Comparison of ENCODE assay signal across 8 cellular contexts in the genomic region with DNA sequence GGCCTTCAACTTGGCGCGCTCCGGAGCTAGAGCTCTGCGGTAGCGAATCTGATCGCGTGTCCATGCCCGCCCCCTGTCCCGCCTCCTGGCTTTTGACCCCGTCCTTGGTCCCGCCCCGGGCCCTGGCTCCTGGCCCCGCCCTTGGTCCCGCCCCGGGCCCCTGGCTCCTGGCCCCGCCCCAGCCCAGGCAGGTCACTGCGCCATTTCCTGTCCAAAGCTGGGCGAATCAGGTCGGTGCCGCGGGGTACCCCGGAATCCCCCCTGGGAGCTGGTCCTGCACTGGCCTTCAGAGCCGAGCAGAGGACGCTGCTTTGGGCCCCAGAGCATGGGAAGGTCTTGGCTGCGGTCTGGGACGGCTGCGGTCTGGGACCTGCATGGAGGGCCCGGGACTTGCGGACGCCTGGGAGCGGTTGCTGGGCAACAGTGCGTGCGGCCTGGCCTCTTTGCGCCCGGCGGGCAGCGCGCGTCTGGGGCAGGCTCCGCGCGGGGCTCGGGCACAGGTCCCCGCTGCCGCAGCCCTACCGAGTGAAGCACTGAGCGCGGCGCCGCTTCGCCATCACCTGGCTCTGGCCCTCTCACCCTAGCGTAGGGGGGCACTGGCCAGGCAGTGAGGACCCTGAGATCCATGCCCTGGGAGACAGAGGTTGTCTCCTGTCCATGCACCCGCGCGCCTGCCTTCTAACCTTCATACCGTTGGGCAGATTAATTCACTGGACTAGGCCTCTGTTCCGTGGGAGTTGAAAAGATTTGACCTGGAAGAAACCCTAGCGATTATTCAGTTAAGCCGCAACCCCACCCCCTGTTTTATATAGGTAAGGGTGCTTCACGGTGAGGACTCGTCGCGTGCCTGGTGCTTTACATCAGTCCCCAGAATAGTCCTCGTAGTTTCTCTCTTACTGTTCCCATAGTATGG. TPM values are rescaled to one million over a fixed set of nuclear protein-coding genes. Genes with fewer than 3 reads are reported as not detected.
DNase-seq lines count a peak whose midpoint lies in the region; ATAC-seq and TF ChIP-seq lines count a peak whose summit lies in the region.

A gene with protein sequence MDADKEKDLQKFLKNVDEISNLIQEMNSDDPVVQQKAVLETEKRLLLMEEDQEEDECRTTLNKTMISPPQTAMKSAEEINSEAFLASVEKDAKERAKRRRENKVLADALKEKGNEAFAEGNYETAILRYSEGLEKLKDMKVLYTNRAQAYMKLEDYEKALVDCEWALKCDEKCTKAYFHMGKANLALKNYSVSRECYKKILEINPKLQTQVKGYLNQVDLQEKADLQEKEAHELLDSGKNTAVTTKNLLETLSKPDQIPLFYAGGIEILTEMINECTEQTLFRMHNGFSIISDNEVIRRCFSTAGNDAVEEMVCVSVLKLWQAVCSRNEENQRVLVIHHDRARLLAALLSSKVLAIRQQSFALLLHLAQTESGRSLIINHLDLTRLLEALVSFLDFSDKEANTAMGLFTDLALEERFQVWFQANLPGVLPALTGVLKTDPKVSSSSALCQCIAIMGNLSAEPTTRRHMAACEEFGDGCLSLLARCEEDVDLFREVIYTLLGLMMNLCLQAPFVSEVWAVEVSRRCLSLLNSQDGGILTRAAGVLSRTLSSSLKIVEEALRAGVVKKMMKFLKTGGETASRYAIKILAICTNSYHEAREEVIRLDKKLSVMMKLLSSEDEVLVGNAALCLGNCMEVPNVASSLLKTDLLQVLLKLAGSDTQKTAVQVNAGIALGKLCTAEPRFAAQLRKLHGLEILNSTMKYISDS (plus strand): TSS at position 195 of the 913 bp plus-strand sequence. CDS start 1,675 bp downstream, outside the sequence.

- H3K36me3 ChIP-seq in GM23338 (ENCODE audit: insufficient read depth) (no peaks in the 10 kb centered on the region), MG63 (no peaks in the 10 kb centered on the region), adipocyte (ENCODE audit: control insufficient read depth, insufficient read depth, low read length, severe bottlenecking) (no peaks in the 10 kb centered on the region), heart right ventricle (peaks cover 0 to 30% (median 0%) of the 10 kb centered on the region in 9 donors), transverse colon (peaks cover 0 to 4% (median 0%) of the 10 kb centered on the region in 4 donors)

- H3K79me2 ChIP-seq in GM23338 (replicated peaks; ENCODE audit: insufficient read depth): no peaks in the 10 kb centered on the region

- peak; percentile 41 for TF ChIP-seq POLR2A in transverse colon (IDR thresholded peaks at IDR 0.05)

- intact Hi-C loops in heart right ventricle (cut with DNase I): loop anchor here in 1 of 10 donors (10.0 kb wide), 1 partner anchor 480 kb away; no protein-coding TSS in a partner anchor
- intact Hi-C loops in posterior cingulate gyrus (cut with DNase I): loop anchor here (2.0 kb wide), 1 partner anchor 458 kb away; a partner anchor contains a TSS
- intact Hi-C loops in transverse colon (cut with DNase I; ENCODE audit: low total_unique reads): no loop called here

- H3K4me1 ChIP-seq in GM23338 (ENCODE audit: insufficient read depth) (peaks cover 17% of the 10 kb centered on the region), adipocyte (ENCODE audit: control insufficient read depth, insufficient read depth, low read length) (peaks cover 4% of the 10 kb centered on the region), heart right ventricle (peaks cover 3 to 19% (median 17%) of the 10 kb centered on the region in 9 donors), transverse colon (peaks cover 0 to 16% (median 6%) of the 10 kb centered on the region in 4 donors)

- H4K20me1 ChIP-seq in GM23338 (replicated peaks; ENCODE audit: insufficient read depth): no peaks in the 10 kb centered on the region

- TF ChIP-seq EP300 in transverse colon (IDR thresholded peaks at IDR 0.05; ENCODE audit: low read depth): no peak

- H3F3A ChIP-seq in GM23338 (replicated peaks; ENCODE audit: low read depth): no peaks in the 10 kb centered on the region

- DNase-seq in ELF-1 (ENCODE audit: low read depth, low spot score): peak; percentile 92
- DNase-seq in GM23338 (ENCODE audit: low spot score): peak; percentile 98
- DNase-seq in MG63: peak; percentile 92
- peak; percentile 86 to 96 for DNase-seq in SW 1271 (lab: John Stamatoyannopoulos, UW)
- peak; percentile 97 for DNase-seq in adipocyte (ENCODE audit: low read depth)
- peak; percentile 94 to 96 for DNase-seq in heart right ventricle
- DNase-seq in posterior cingulate gyrus: peak; percentile 81 to 99 (median 92)
- peak; percentile 97 for DNase-seq in transverse colon

- peak within 1 kb of the TSS; percentile 97 for H2AFZ ChIP-seq in GM23338

- peaks cover 12% of the 10 kb centered on the region; the same call in 2 of the 3 replicates for H3K36me3 Mint-ChIP-seq in GM23338 (ENCODE audit: low read depth)

- peak within 1 kb of the TSS; percentile 82 for H3K4me3 Mint-ChIP-seq in GM23338

- H3K27me3 Mint-ChIP-seq in GM23338 (ENCODE audit: insufficient read depth, low read depth, poor library complexity): peaks cover 8% of the 10 kb centered on the region

- in situ Hi-C loops in transverse colon (cut with MboI; ENCODE audit: low pct_ligation_motif_present in 1 of 4, low pct_unique_long_range_greater_than_20kb in 1 of 4, low sequenced_read_pairs in 3 of 4): loop anchor here in 3 of 4 donors (5.0 to 25.0 kb wide), 4 partner anchors 218 to 423 kb away; no protein-coding TSS in a partner anchor

- peak within 1 kb of the TSS; percentile 84 for H3K9ac ChIP-seq in adipocyte (ENCODE audit: low read length)

- peak within 1 kb of the TSS; percentile 92 for H3K4me2 ChIP-seq in GM23338

- H3K9me3 Mint-ChIP-seq in GM23338: peaks cover 4% of the 10 kb centered on the region; the same call in 2 of the 3 replicates

- peaks cover 19% of the 10 kb centered on the region for H3K4me1 Mint-ChIP-seq in GM23338

- WGBS in heart right ventricle, 2 donors: 3 to 4% methylated on average over 64 of the region's 64 CpGs
- 9% methylated on average over 48 of the region's 64 CpGs; no CpG with 5 or more reads in 1 of the 2 donors for WGBS in transverse colon (ENCODE audit: low coverage in 1 of 2), 2 donors

- H3K27ac ChIP-seq in GM23338 (ENCODE audit: low read depth): no peak within 1 kb of the TSS
- peak within 1 kb of the TSS; percentile 66 to 92 (median 88) for H3K27ac ChIP-seq in heart right ventricle
- peak within 1 kb of the TSS; percentile 86 to 94 (median 92) for H3K27ac ChIP-seq in transverse colon

- peak within 1 kb of the TSS; percentile 86 for H3K4me3 ChIP-seq in GM23338
- H3K4me3 ChIP-seq in MG63: peak within 1 kb of the TSS; percentile 78
- H3K4me3 ChIP-seq in adipocyte (ENCODE audit: low read length): peak within 1 kb of the TSS; percentile 84
- peak within 1 kb of the TSS; percentile 54 to 92 (median 76) for H3K4me3 ChIP-seq in heart right ventricle
- peak within 1 kb of the TSS; percentile 30 to 82 (median 70) for H3K4me3 ChIP-seq in transverse colon

- H3K27ac Mint-ChIP-seq in GM23338: peak within 1 kb of the TSS; percentile 51; the same call in 1 of the 2 replicates

- ATAC-seq in GM23338 (peak; percentile 95), heart right ventricle (peak; percentile 100)

- no peaks in the 10 kb centered on the region for H3K9me2 ChIP-seq in GM23338 (ENCODE audit: insufficient read depth)

- no peak for TF ChIP-seq CTCF in GM23338 (conservative IDR thresholded peaks at IDR 0.05; ENCODE audit: low read depth in 2 of 2)
- TF ChIP-seq CTCF in heart right ventricle (IDR thresholded peaks at IDR 0.05): no peak
- no peak for TF ChIP-seq CTCF in transverse colon (IDR thresholded peaks at IDR 0.05)

- H3K9me3 ChIP-seq in MG63 (no peaks in the 10 kb centered on the region), adipocyte (ENCODE audit: control insufficient read depth, low read length) (no peaks in the 10 kb centered on the region), heart right ventricle (no peaks in the 10 kb centered on the region), transverse colon (no peaks in the 10 kb centered on the region)

- H3K27me3 ChIP-seq in GM23338 (ENCODE audit: insufficient read depth): 0 out of 2 replicates have a peak, but pooled peaks cover 6% of the 10 kb centered on the region
- no peaks in the 10 kb centered on the region for H3K27me3 ChIP-seq in MG63
- H3K27me3 ChIP-seq in adipocyte (replicated peaks; ENCODE audit: control insufficient read depth, insufficient read depth, low read length): no peaks in the 10 kb centered on the region
- no peaks in the 10 kb centered on the region for H3K27me3 ChIP-seq in heart right ventricle
- no peaks in the 10 kb centered on the region for H3K27me3 ChIP-seq in transverse colon

TF ChIP-seq in GM23338, 12 proteins besides CTCF, POLR2A, EP300 and RAD21 (continues in another document):
- TF ChIP-seq ZNF114 (CRISPR knock-in tag; IDR thresholded peaks at IDR 0.05) (no peak), JUNB (IDR thresholded peaks at IDR 0.05; ENCODE audit: unreplicated experiment) (no peak), STAT1 (IDR thresholded peaks at IDR 0.05; ENCODE audit: unreplicated experiment) (no peak), EZH2phosphoT487 (IDR thresholded peaks at IDR 0.05; ENCODE audit: unreplicated experiment) (no peak), EZH2 (IDR thresholded peaks at IDR 0.05; ENCODE audit: low read depth, unreplicated experiment) (no peak), ZNF331 (CRISPR knock-in tag; IDR thresholded peaks at IDR 0.05; ENCODE audit: low read depth) (no peak)

RNA-seq across cellular contexts. Expression of the gene that starts here (rescaled TPM):
- 4.1 and 12.5 TPM in 2 replicates for total RNA-seq in GM23338 (2014; rRNA removed; shearing (Covaris generic))
- polyA plus RNA-seq in GM23338 (2016; fragmentation: Nextera tagmentation; extraction: Ambion mirVana): 3.4 and 5.1 TPM in 2 replicates
- 7.3 and 7.4 TPM in 2 replicates for total RNA-seq in MG63 (2014; rRNA removed; shearing (Covaris generic); ENCODE audit: low replicate concordance)
- 10 to 100 TPM in 3 of 10 donors, 1 to 10 TPM in 7; 3.5 to 18.0 (median 8.4) TPM for total RNA-seq in heart right ventricle
- 1 to 10 TPM; 3.3 to 4.7 TPM for polyA plus RNA-seq in heart right ventricle
- 10 to 100 TPM; 10.3 to 24.1 (median 16.0) TPM for total RNA-seq in transverse colon
